12 cellular contexts compared by ENCODE assay signal in genomic region chr7:66925255-66925654, GRCh38.
"Had no signal": no experiment of that assay in that cellular context is flagged by ENCODE, and none has a peak within 500 bp of the region (broad histone marks: within the 10 kb centered on the region; RNA-seq: fewer than 3 reads in every experiment).

No MANE protein-coding gene starts in this region.

- H3K9me3 Mint-ChIP-seq: activated T-cell treated with anti-CD3 and anti-CD28 coated beads, Interleukin-2, amount 50 U/mL, for 4 hours; endodermal cell had no signal

- DNase-seq: activated CD4-positive, alpha-beta T cell treated with anti-CD3 and anti-CD28 coated beads, Interleukin-2, amount 50 U/mL, for 48 hours; activated CD4-positive, CD25-positive, alpha-beta regulatory T cell treated with anti-CD3 and anti-CD28 coated beads, Interleukin-2, amount 50 U/mL, for 72 hours; activated gamma-delta T cell treated with Interleukin-2 at 50 U/mL for 16 hours; activated T-cell treated with anti-CD3 and anti-CD28 coated beads, Interleukin-2, amount 50 U/mL, for 4 hours; endodermal cell; heart left ventricle; lower lobe of right lung; midbrain; occipital lobe; right cardiac atrium; stomach; T-helper 9 cell had no signal

- H3K27ac Mint-ChIP-seq: endodermal cell had no signal

- ATAC-seq: activated T-cell treated with anti-CD3 and anti-CD28 coated beads, Interleukin-2, amount 50 U/mL, for 4 hours; heart left ventricle; lower lobe of right lung; right cardiac atrium had no signal

- H3K4me3 Mint-ChIP-seq: activated T-cell treated with anti-CD3 and anti-CD28 coated beads, Interleukin-2, amount 50 U/mL, for 4 hours; endodermal cell had no signal
